ENCODE assay signal across 13 cellular contexts in the genomic region with DNA sequence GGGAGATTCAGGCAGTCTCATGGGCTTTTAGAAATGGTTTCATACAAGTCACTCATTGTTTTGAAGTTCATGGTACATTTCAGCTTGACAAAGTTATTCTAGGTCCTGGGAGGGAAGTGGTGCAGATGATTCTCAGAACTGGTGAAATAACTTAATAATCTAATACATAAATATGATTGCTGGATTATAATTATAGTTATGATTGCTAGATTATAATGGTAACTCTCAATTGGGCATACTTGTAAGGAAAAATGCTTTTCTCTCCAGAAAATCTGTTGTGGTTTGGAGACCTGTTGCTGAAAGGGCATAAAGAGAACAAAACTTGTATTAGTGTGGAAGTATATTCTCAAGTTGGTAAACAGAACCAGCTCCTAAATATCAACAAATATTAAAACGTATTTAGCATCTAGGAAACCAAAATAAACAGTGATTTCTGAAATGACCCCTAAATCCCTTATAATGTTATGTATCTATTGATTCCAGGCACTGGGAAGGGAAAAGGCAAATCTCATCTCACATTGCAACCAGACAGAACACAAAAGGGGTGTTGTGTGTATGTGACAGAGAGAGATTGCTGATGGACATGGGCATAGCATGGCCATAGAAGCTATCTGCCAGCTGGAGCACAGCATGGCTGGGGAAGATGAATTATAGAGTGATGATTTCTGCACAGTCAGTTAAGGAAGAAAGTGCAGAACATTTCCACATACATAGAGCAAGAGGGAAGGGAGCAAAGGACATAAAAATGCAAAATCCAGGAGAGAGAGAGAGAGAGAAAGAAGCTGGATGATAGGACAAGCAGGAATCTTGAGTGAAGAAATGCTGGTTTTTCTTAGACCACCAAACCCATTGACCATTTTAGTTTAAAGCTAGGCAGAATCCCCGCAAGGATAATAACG.
A peak's percentile ranks its signal among the peaks of the same experiment; 100 is the strongest.
DNase-seq lines count a peak whose midpoint lies in the region; ATAC-seq and TF ChIP-seq lines count a peak whose summit lies in the region.
"Had no signal": no experiment of that assay in that cellular context is flagged by ENCODE, and none has a peak within 500 bp of the region (broad histone marks: within the 10 kb centered on the region; RNA-seq: fewer than 3 reads in every experiment).

No MANE protein-coding gene starts in this region.

- H2AFZ ChIP-seq in ACC112 (ENCODE audit: low read length, unreplicated experiment): peak overlapping the region; percentile 32
- H2AFZ ChIP-seq: hepatocyte had no signal

- H3K4me3 ChIP-seq in ACC112 (ENCODE audit: low read depth, low read length): peak overlapping the region; percentile 51
- H3K4me3 ChIP-seq in body of pancreas: no peak overlapping the region
- H3K4me3 ChIP-seq: hepatocyte, mucosa of descending colon had no signal

- CTCF ChIA-PET in Calu3 (lab: Charles Lee): interaction anchor here (1.2 to 2.4 kb wide), 3 partner anchors 16 to 371 kb away, joined by 4 to 13 read pairs (median 8); partner anchors contain the start of genes BRCA2 and ZAR1L
- CTCF ChIA-PET in activated naive CD4-positive, alpha-beta T cell treated with anti-CD3 and anti-CD28 coated beads, Interleukin-2, amount 10 ng/mL, durations not matched to agents 7 days and 5 days (lab: Charles Lee): interaction anchor here (0.6 kb wide), 1 partner anchor 10 kb away, joined by 3 read pairs; no protein-coding TSS in a partner anchor
- CTCF ChIA-PET in CD4-positive, alpha-beta T cell (lab: Charles Lee): interaction anchor here (1.6 kb wide), 1 partner anchor 34 kb away, joined by 4 read pairs; no protein-coding TSS in a partner anchor

- H3K4me3 Mint-ChIP-seq in Calu3 (ENCODE audit: low read depth, unreplicated experiment) (no peak overlapping the region), nephron (peak overlapping the region in 1 of 3 experiments; percentile 9)
- no peak overlapping the region for H3K4me3 Mint-ChIP-seq in activated naive CD4-positive, alpha-beta T cell treated with anti-CD3 and anti-CD28 coated beads, Interleukin-2, amount 10 ng/mL, durations not matched to agents 7 days and 5 days
- H3K4me3 Mint-ChIP-seq in CD4-positive, alpha-beta T cell: no peak overlapping the region
- H3K4me3 Mint-ChIP-seq: activated naive CD8-positive, alpha-beta T cell treated with anti-CD3 and anti-CD28 coated beads for 36 hours; activated T-cell treated with anti-CD3 and anti-CD28 coated beads, Interleukin-2, amount 50 U/mL, for 24 hours had no signal

- no peak for DNase-seq in Calu3
- DNase-seq in body of pancreas: no peak
- no peak for DNase-seq in activated naive CD4-positive, alpha-beta T cell treated with anti-CD3 and anti-CD28 coated beads, Interleukin-2, amount 10 ng/mL, durations not matched to agents 7 days and 5 days
- no peak for DNase-seq in CD4-positive, alpha-beta T cell
- DNase-seq: activated CD4-positive, alpha-beta T cell treated with anti-CD3 and anti-CD28 coated beads, Interleukin-2, amount 50 U/mL, for 48 hours; activated naive CD8-positive, alpha-beta T cell treated with anti-CD3 and anti-CD28 coated beads for 36 hours; activated T-cell treated with anti-CD3 and anti-CD28 coated beads, Interleukin-2, amount 50 U/mL, for 24 hours had no signal

- POLR2A ChIA-PET in CD4-positive, alpha-beta T cell (lab: Charles Lee): no interaction called here

- H3K36me3 ChIP-seq in ACC112 (ENCODE audit: insufficient read depth, low read length) (no peaks in the 10 kb centered on the region), body of pancreas (replicated peaks in 1 of 2; ENCODE audit: insufficient read depth in 1 of 2, low read depth in 2 of 2) (no peaks in the 10 kb centered on the region)

- peak overlapping the region; percentile 71 for H3K27ac ChIP-seq in ACC112 (ENCODE audit: low read depth, low read length)
- H3K27ac ChIP-seq in body of pancreas: peak overlapping the region; percentile 38 to 86 (median 64)
- no peak overlapping the region for H3K27ac ChIP-seq in CD4-positive, alpha-beta T cell (ENCODE audit: low read depth, low read length)
- H3K27ac ChIP-seq: hepatocyte had no signal

- H3K27ac Mint-ChIP-seq in Calu3 (ENCODE audit: unreplicated experiment): peak overlapping the region; percentile 51
- peak overlapping the region in 2 of 3 experiments; percentile 22 to 58 for H3K27ac Mint-ChIP-seq in nephron
- no peak overlapping the region for H3K27ac Mint-ChIP-seq in activated naive CD4-positive, alpha-beta T cell treated with anti-CD3 and anti-CD28 coated beads, Interleukin-2, amount 10 ng/mL, durations not matched to agents 7 days and 5 days
- no peak overlapping the region for H3K27ac Mint-ChIP-seq in CD4-positive, alpha-beta T cell
- H3K27ac Mint-ChIP-seq: activated naive CD8-positive, alpha-beta T cell treated with anti-CD3 and anti-CD28 coated beads for 36 hours; activated T-cell treated with anti-CD3 and anti-CD28 coated beads, Interleukin-2, amount 50 U/mL, for 24 hours had no signal

- H3K79me2 ChIP-seq in ACC112 (ENCODE audit: control insufficient read depth, insufficient read depth, low read length, unreplicated experiment): no peaks in the 10 kb centered on the region
- H3K79me2 ChIP-seq: hepatocyte had no signal

- H3K4me1 ChIP-seq in ACC112 (ENCODE audit: control insufficient read depth, insufficient read depth, low read length, unreplicated experiment) (peaks cover 22% of the 10 kb centered on the region), body of pancreas (peaks cover 41% of the 10 kb centered on the region)

- no peaks in the 10 kb centered on the region for H3K9me3 Mint-ChIP-seq in Calu3 (ENCODE audit: low read depth, unreplicated experiment)
- H3K9me3 Mint-ChIP-seq in nephron: no peaks in the 10 kb centered on the region
- no peaks in the 10 kb centered on the region for H3K9me3 Mint-ChIP-seq in activated naive CD4-positive, alpha-beta T cell treated with anti-CD3 and anti-CD28 coated beads, Interleukin-2, amount 10 ng/mL, durations not matched to agents 7 days and 5 days
- H3K9me3 Mint-ChIP-seq in CD4-positive, alpha-beta T cell: no peaks in the 10 kb centered on the region
- H3K9me3 Mint-ChIP-seq: activated naive CD8-positive, alpha-beta T cell treated with anti-CD3 and anti-CD28 coated beads for 36 hours; activated T-cell treated with anti-CD3 and anti-CD28 coated beads, Interleukin-2, amount 50 U/mL, for 24 hours had no signal

- no TSS peak for BruUV-seq in Calu3 (replicated peaks; lab: Mats Ljungman, UMichigan)

- ATAC-seq in body of pancreas (no peak), HG03108 (IDR thresholded peaks at IDR 0.05; ENCODE audit: unreplicated experiment) (no peak), HG03571 (IDR thresholded peaks at IDR 0.05; ENCODE audit: unreplicated experiment) (no peak)
- no peak for ATAC-seq in CD4-positive, alpha-beta T cell (ENCODE audit: poor library complexity)

- WGBS in body of pancreas, 2 donors: 55 to 69% methylated on average over 3 of the region's 3 CpGs

- peaks cover 19% of the 10 kb centered on the region for H3K36me3 Mint-ChIP-seq in Calu3 (ENCODE audit: insufficient read depth, unreplicated experiment)
- no peaks in the 10 kb centered on the region for H3K36me3 Mint-ChIP-seq in nephron (ENCODE audit: low read depth)
- H3K36me3 Mint-ChIP-seq in activated naive CD4-positive, alpha-beta T cell treated with anti-CD3 and anti-CD28 coated beads, Interleukin-2, amount 10 ng/mL, durations not matched to agents 7 days and 5 days: no peaks in the 10 kb centered on the region
- no peaks in the 10 kb centered on the region for H3K36me3 Mint-ChIP-seq in CD4-positive, alpha-beta T cell (ENCODE audit: low read depth)
- H3K36me3 Mint-ChIP-seq: activated naive CD8-positive, alpha-beta T cell treated with anti-CD3 and anti-CD28 coated beads for 36 hours had no signal

- H3K27me3 ChIP-seq in ACC112 (ENCODE audit: insufficient read depth, low read length) (no peaks in the 10 kb centered on the region), body of pancreas (no peaks in the 10 kb centered on the region)
- no peaks in the 10 kb centered on the region for H3K27me3 ChIP-seq in CD4-positive, alpha-beta T cell (ENCODE audit: control insufficient read depth, insufficient read depth, low read length)
- H3K27me3 ChIP-seq: hepatocyte had no signal

- TF ChIP-seq CTCF in Calu3 (IDR thresholded peaks at IDR 0.05; ENCODE audit: unreplicated experiment): no peak
- TF ChIP-seq CTCF in body of pancreas (IDR thresholded peaks at IDR 0.05): no peak
- no peak for TF ChIP-seq CTCF in nephron (IDR thresholded peaks at IDR 0.05; ENCODE audit: unreplicated experiment in 3 of 3)
- no peak for TF ChIP-seq CTCF in CD4-positive, alpha-beta T cell (IDR thresholded peaks at IDR 0.05)

- H3K27me3 Mint-ChIP-seq in Calu3 (ENCODE audit: unreplicated experiment) (no peaks in the 10 kb centered on the region), nephron (ENCODE audit: low read depth) (peaks cover 3% of the 10 kb centered on the region)
- H3K27me3 Mint-ChIP-seq in activated naive CD4-positive, alpha-beta T cell treated with anti-CD3 and anti-CD28 coated beads, Interleukin-2, amount 10 ng/mL, durations not matched to agents 7 days and 5 days: peaks cover 5% of the 10 kb centered on the region
- no peaks in the 10 kb centered on the region for H3K27me3 Mint-ChIP-seq in CD4-positive, alpha-beta T cell
- H3K27me3 Mint-ChIP-seq: activated T-cell treated with anti-CD3 and anti-CD28 coated beads, Interleukin-2, amount 50 U/mL, for 24 hours had no signal

- H3K4me1 Mint-ChIP-seq in Calu3 (ENCODE audit: low read depth, unreplicated experiment): peaks cover 48% of the 10 kb centered on the region
- H3K4me1 Mint-ChIP-seq in nephron: peaks cover 36% of the 10 kb centered on the region
- no peaks in the 10 kb centered on the region for H3K4me1 Mint-ChIP-seq in activated naive CD4-positive, alpha-beta T cell treated with anti-CD3 and anti-CD28 coated beads, Interleukin-2, amount 10 ng/mL, durations not matched to agents 7 days and 5 days
- no peaks in the 10 kb centered on the region for H3K4me1 Mint-ChIP-seq in CD4-positive, alpha-beta T cell (ENCODE audit: low read depth)
- H3K4me1 Mint-ChIP-seq: activated naive CD8-positive, alpha-beta T cell treated with anti-CD3 and anti-CD28 coated beads for 36 hours had no signal

- intact Hi-C loops in Calu3 (cut with micrococcal nuclease; ENCODE audit: unreplicated experiment): no loop called here
- intact Hi-C loops in body of pancreas (cut with DNase I): no loop called here
- intact Hi-C loops in CD4-positive, alpha-beta T cell (cut with DNase I, micrococcal nuclease): no loop called here

- H3K9me3 ChIP-seq in body of pancreas: no peaks in the 10 kb centered on the region
- H3K9me3 ChIP-seq in CD4-positive, alpha-beta T cell (ENCODE audit: control insufficient read depth, low read length): no peaks in the 10 kb centered on the region
- H3K9me3 ChIP-seq: mucosa of descending colon had no signal

- no peak for TF ChIP-seq POLR2A in body of pancreas (IDR thresholded peaks at IDR 0.05)

Comparison
In these comparisons a context has a peak if more than half of its experiments do, and no peak if none do; other contexts are left out.
1. H3K27ac Mint-ChIP-seq: peak in Calu3 (single experiment) and nephron (2 of 3); none in activated naive CD4-positive, alpha-beta T cell treated with anti-CD3 and anti-CD28 coated beads, Interleukin-2, amount 10 ng/mL, durations not matched to agents 7 days and 5 days (single experiment) and CD4-positive, alpha-beta T cell (single experiment).